Comparison of ENCODE assay signal across 19 cellular contexts in the genomic region with DNA sequence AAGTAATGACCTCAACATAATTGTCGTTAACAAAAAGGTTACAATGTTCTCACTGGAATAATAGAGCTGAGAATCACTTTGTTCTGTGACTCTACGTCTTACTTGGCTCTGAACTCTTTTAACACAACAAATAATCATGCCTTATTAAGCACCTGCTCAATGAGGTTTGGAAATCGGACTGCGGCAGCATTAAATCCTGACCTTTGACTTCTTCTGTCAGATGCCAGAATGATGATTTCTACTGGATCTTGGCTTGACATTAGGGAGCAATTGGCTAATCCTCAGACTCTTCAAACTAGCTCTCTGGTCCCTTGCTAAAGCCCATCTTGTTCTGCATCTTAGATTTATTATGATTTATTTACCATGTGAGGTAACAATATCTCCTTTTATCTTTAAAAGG.
"Had no signal": no experiment of that assay in that cellular context is flagged by ENCODE, and none has a peak within 500 bp of the region (broad histone marks: within the 10 kb centered on the region; RNA-seq: fewer than 3 reads in every experiment).

No MANE protein-coding gene starts in this region.

- DNase-seq: activated gamma-delta T cell treated with Interleukin-2 at 50 U/mL for 16 hours; activated T-cell treated with anti-CD3 and anti-CD28 coated beads, Interleukin-2, amount 50 U/mL, for 1 hour; anterior cingulate cortex; body of pancreas; effector CD4-positive, alpha-beta T cell; foreskin keratinocyte; immature natural killer cell; kidney glomerular epithelial cell; left ventricle myocardium inferior; mammary epithelial cell; nucleus accumbens; spleen; stimulated activated CD4-positive, alpha-beta T cell treated with anti-CD3 and anti-CD28 coated beads, Interleukin-4, amount 100 ng/mL, for 1 hour; stimulated activated naive CD4-positive, alpha-beta T cell; T-helper 9 cell; testis; trophoblast cell had no signal

- H3K4me3 ChIP-seq: body of pancreas, cardiac muscle cell, left ventricle myocardium inferior, spleen, testis, vagina had no signal
